Comparison of ENCODE assay signal across 25 cellular contexts in the genomic region with DNA sequence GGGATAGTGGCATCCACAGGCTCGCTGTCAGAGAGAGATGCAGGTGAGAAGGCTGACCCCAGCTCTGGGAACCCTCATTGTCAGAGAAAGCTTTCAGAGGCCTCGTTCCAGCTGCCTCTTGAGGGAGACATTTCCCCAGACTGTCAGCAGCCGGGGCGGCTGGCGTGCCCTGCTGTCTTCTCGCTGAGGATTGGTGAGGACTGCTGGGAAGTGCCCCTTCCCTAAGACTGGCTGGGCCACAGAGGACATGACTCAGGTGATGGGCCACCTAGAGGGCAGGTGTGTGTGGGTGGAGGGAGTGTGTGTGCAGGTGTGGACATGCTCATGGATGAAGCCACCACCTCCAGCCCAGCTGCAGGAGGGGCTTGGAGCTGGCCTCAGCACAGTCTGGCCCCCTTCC. TPM values are rescaled to one million over a fixed set of nuclear protein-coding genes. Genes with fewer than 3 reads are reported as not detected.
"Had no signal": no experiment of that assay in that cellular context is flagged by ENCODE, and none has a peak within 500 bp of the region (broad histone marks: within the 10 kb centered on the region; RNA-seq: fewer than 3 reads in every experiment).

No MANE protein-coding gene starts in this region.

- H2AFZ ChIP-seq: hepatocyte had no signal

- H3K79me2 ChIP-seq: hepatocyte had no signal

- DNase-seq: activated B cell treated with CpG ODN at 0.5 μM for 24 hours; activated CD4-positive, alpha-beta T cell treated with anti-CD3 and anti-CD28 coated beads for 48 hours; activated CD8-positive, alpha-beta T cell treated with anti-CD3 and anti-CD28 coated beads for 36 hours; activated effector memory CD4-positive, alpha-beta T cell treated with Interleukin-2 at 50 U/mL for 16 hours; activated naive CD4-positive, alpha-beta T cell treated with anti-CD3 and anti-CD28 coated beads, Interleukin-2, amount 10 ng/mL, durations not matched to agents 7 days and 5 days; activated naive CD8-positive, alpha-beta T cell treated with anti-CD3 and anti-CD28 coated beads, Interleukin-2, amount 50 U/mL, for 24 hours; activated T-cell treated with anti-CD3 and anti-CD28 coated beads, Interleukin-2, amount 50 U/mL, for 48 hours; aorta; brain microvascular endothelial cell; dermis blood vessel endothelial cell; effector memory CD4-positive, alpha-beta T cell; foreskin fibroblast; stimulated activated CD4-positive, alpha-beta T cell treated with anti-CD3 and anti-CD28 coated beads, Interleukin-12 subunit alpha, Interleukin-12 subunit beta, amount 100 ng/mL, for 4 hours; stimulated activated CD4-positive, alpha-beta T cell treated with anti-CD3 and anti-CD28 coated beads, Interleukin-1b, Interleukin-23, amount 100 ng/mL, for 48 hours; stimulated activated CD8-positive, alpha-beta memory T cell treated with anti-CD3 and anti-CD28 coated beads, Interleukin-4, amount 100 ng/mL, for 48 hours; stimulated activated naive CD4-positive, alpha-beta T cell; upper lobe of right lung had no signal

- H3K9me3 ChIP-seq: right atrium auricular region, upper lobe of right lung had no signal

- H3K4me3 ChIP-seq: hepatocyte, lung, right atrium auricular region, upper lobe of right lung had no signal

- ATAC-seq: activated CD8-positive, alpha-beta T cell treated with anti-CD3 and anti-CD28 coated beads for 36 hours; activated naive CD8-positive, alpha-beta T cell treated with anti-CD3 and anti-CD28 coated beads, Interleukin-2, amount 50 U/mL, for 24 hours; left colon; upper lobe of right lung had no signal

- H3K4me2 ChIP-seq: hepatocyte had no signal

- H3K27me3 ChIP-seq: brain microvascular endothelial cell, hepatocyte, right atrium auricular region had no signal

- H3K4me1 ChIP-seq: right atrium auricular region, upper lobe of right lung had no signal

- H3K27ac ChIP-seq: brain microvascular endothelial cell, hepatocyte, right atrium auricular region, upper lobe of right lung had no signal

- H3K36me3 ChIP-seq: brain microvascular endothelial cell, right atrium auricular region, upper lobe of right lung had no signal

RNA-seq across cellular contexts. Expression of a gene that starts 25.3 kb away (rescaled TPM):
- total RNA-seq: activated B cell treated with CpG ODN at 0.5 μM for 24 hours; activated CD8-positive, alpha-beta T cell treated with anti-CD3 and anti-CD28 coated beads for 36 hours; aorta; dermis blood vessel endothelial cell; hepatocyte; left colon; mononuclear cell; omental fat pad; progenitor cell of endocrine pancreas; right atrium auricular region; upper lobe of right lung had no signal
- polyA plus RNA-seq: aorta, hepatocyte, neural cell had no signal
